29 cellular contexts compared by ENCODE assay signal in genomic region chr10:35768731-35769130, GRCh38.
"Had no signal": no experiment of that assay in that cellular context is flagged by ENCODE, and none has a peak within 500 bp of the region (broad histone marks: within the 10 kb centered on the region; RNA-seq: fewer than 3 reads in every experiment).

No MANE protein-coding gene starts in this region.

- H3K4me1 Mint-ChIP-seq: activated CD4-positive, alpha-beta T cell treated with anti-CD3 and anti-CD28 coated beads for 36 hours; activated CD8-positive, alpha-beta memory T cell treated with anti-CD3 and anti-CD28 coated beads, Interleukin-2, amount 10 ng/mL, durations not matched to agents 7 days and 5 days; activated naive CD4-positive, alpha-beta T cell treated with anti-CD3 and anti-CD28 coated beads, Interleukin-2, amount 50 U/mL, for 24 hours; activated naive CD8-positive, alpha-beta T cell treated with anti-CD3 and anti-CD28 coated beads, Interleukin-2, amount 50 U/mL, for 24 hours had no signal

- H3K4me3 ChIP-seq: gastroesophageal sphincter, ovary, prostate gland, sigmoid colon, smooth muscle cell, stomach, thyroid gland, upper lobe of right lung had no signal

- H3K4me3 Mint-ChIP-seq: activated CD4-positive, alpha-beta T cell treated with anti-CD3 and anti-CD28 coated beads for 36 hours; activated CD8-positive, alpha-beta memory T cell treated with anti-CD3 and anti-CD28 coated beads, Interleukin-2, amount 10 ng/mL, durations not matched to agents 7 days and 5 days; activated CD8-positive, alpha-beta T cell treated with anti-CD3 and anti-CD28 coated beads, Interleukin-2, amount 10 ng/mL, durations not matched to agents 7 days and 5 days; activated naive CD4-positive, alpha-beta T cell treated with anti-CD3 and anti-CD28 coated beads, Interleukin-2, amount 50 U/mL, for 24 hours; activated naive CD8-positive, alpha-beta T cell treated with anti-CD3 and anti-CD28 coated beads, Interleukin-2, amount 50 U/mL, for 24 hours; memory B cell; natural killer cell; stimulated activated memory B cell treated with anti-CD40 and anti-IgM and Interleukin-4, amounts not matched to agents 10 μg/mL and 1 μg/mL and 100 μg/mL, for 72 hours; T-helper 2 cell treated with Interferon-gamma antibody and Interleukin-4, amounts not matched to agents 5 μg/mL and 100 μg/mL, for 36 hours had no signal

- H3K9me3 ChIP-seq: gastroesophageal sphincter, ovary, prostate gland, sigmoid colon, stomach, thyroid gland, upper lobe of right lung had no signal

- H3K36me3 Mint-ChIP-seq: activated CD8-positive, alpha-beta memory T cell treated with anti-CD3 and anti-CD28 coated beads, Interleukin-2, amount 10 ng/mL, durations not matched to agents 7 days and 5 days; activated naive CD4-positive, alpha-beta T cell treated with anti-CD3 and anti-CD28 coated beads, Interleukin-2, amount 50 U/mL, for 24 hours; memory B cell; natural killer cell; stimulated activated memory B cell treated with anti-CD40 and anti-IgM and Interleukin-4, amounts not matched to agents 10 μg/mL and 1 μg/mL and 100 μg/mL, for 72 hours had no signal

- FAIRE-seq: endothelial cell of umbilical vein, keratinocyte had no signal

- H3K4me2 ChIP-seq: smooth muscle cell had no signal

- H3K27ac ChIP-seq: gastroesophageal sphincter, ovary, prostate gland, sigmoid colon, stomach, thyroid gland, upper lobe of right lung had no signal

- H3K27ac Mint-ChIP-seq: activated CD4-positive, alpha-beta T cell treated with anti-CD3 and anti-CD28 coated beads for 36 hours; activated CD8-positive, alpha-beta memory T cell treated with anti-CD3 and anti-CD28 coated beads, Interleukin-2, amount 10 ng/mL, durations not matched to agents 7 days and 5 days; activated CD8-positive, alpha-beta T cell treated with anti-CD3 and anti-CD28 coated beads, Interleukin-2, amount 10 ng/mL, durations not matched to agents 7 days and 5 days; activated naive CD4-positive, alpha-beta T cell treated with anti-CD3 and anti-CD28 coated beads, Interleukin-2, amount 50 U/mL, for 24 hours; activated naive CD8-positive, alpha-beta T cell treated with anti-CD3 and anti-CD28 coated beads, Interleukin-2, amount 50 U/mL, for 24 hours; activated T-helper 2 cell treated with anti-CD3 and anti-CD28 coated beads, Interferon-gamma antibody, Interleukin-2, Interleukin-4, amounts not matched to agents 10 μg/mL and 5 μg/mL and 100 μg/mL, durations not matched to agents 14 hours and 24 hours and 36 hours; memory B cell; natural killer cell; stimulated activated memory B cell treated with anti-CD40 and anti-IgM and Interleukin-4, amounts not matched to agents 10 μg/mL and 1 μg/mL and 100 μg/mL, for 72 hours; T-helper 2 cell treated with Interferon-gamma antibody and Interleukin-4, amounts not matched to agents 5 μg/mL and 100 μg/mL, for 36 hours had no signal

- DNase-seq: activated CD4-positive, alpha-beta T cell treated with anti-CD3 and anti-CD28 coated beads for 36 hours; activated CD4-positive, CD25-positive, alpha-beta regulatory T cell; activated CD8-positive, alpha-beta memory T cell treated with anti-CD3 and anti-CD28 coated beads, Interleukin-2, amount 10 ng/mL, durations not matched to agents 7 days and 5 days; activated CD8-positive, alpha-beta T cell treated with anti-CD3 and anti-CD28 coated beads, Interleukin-2, amount 10 ng/mL, durations not matched to agents 7 days and 5 days; activated naive CD8-positive, alpha-beta T cell treated with anti-CD3 and anti-CD28 coated beads, Interleukin-2, amount 50 U/mL, for 24 hours; activated T-cell treated with anti-CD3 and anti-CD28 coated beads, Interleukin-2, amount 50 U/mL, for 48 hours; amygdala; caudate nucleus; hippocampal formation; natural killer cell; ovary; retina; sigmoid colon; stimulated activated CD4-positive, alpha-beta T cell treated with anti-CD3 and anti-CD28 coated beads, Interleukin-1b, Interleukin-23, amount 100 ng/mL, for 48 hours; stimulated activated CD4-positive, alpha-beta T cell treated with anti-CD3 and anti-CD28 coated beads, Interleukin-4, amount 100 ng/mL, for 4 hours; stimulated activated CD8-positive, alpha-beta memory T cell treated with anti-CD3 and anti-CD28 coated beads, Interleukin-4, amount 100 ng/mL, for 48 hours; stomach; thyroid gland; upper lobe of right lung had no signal

- H3K27me3 Mint-ChIP-seq: activated CD8-positive, alpha-beta memory T cell treated with anti-CD3 and anti-CD28 coated beads, Interleukin-2, amount 10 ng/mL, durations not matched to agents 7 days and 5 days; activated naive CD8-positive, alpha-beta T cell treated with anti-CD3 and anti-CD28 coated beads, Interleukin-2, amount 50 U/mL, for 24 hours; stimulated activated memory B cell treated with anti-CD40 and anti-IgM and Interleukin-4, amounts not matched to agents 10 μg/mL and 1 μg/mL and 100 μg/mL, for 72 hours had no signal

- H3K9me3 Mint-ChIP-seq: activated naive CD4-positive, alpha-beta T cell treated with anti-CD3 and anti-CD28 coated beads, Interleukin-2, amount 50 U/mL, for 24 hours; activated naive CD8-positive, alpha-beta T cell treated with anti-CD3 and anti-CD28 coated beads, Interleukin-2, amount 50 U/mL, for 24 hours; activated T-helper 2 cell treated with anti-CD3 and anti-CD28 coated beads, Interferon-gamma antibody, Interleukin-2, Interleukin-4, amounts not matched to agents 10 μg/mL and 5 μg/mL and 100 μg/mL, durations not matched to agents 14 hours and 24 hours and 36 hours; T-helper 2 cell treated with Interferon-gamma antibody and Interleukin-4, amounts not matched to agents 5 μg/mL and 100 μg/mL, for 36 hours had no signal

- H3K4me1 ChIP-seq: prostate gland, thyroid gland, upper lobe of right lung had no signal

- H3K36me3 ChIP-seq: gastroesophageal sphincter, ovary, prostate gland, sigmoid colon, stomach, thyroid gland, upper lobe of right lung had no signal

- ATAC-seq: activated CD4-positive, alpha-beta T cell treated with anti-CD3 and anti-CD28 coated beads for 36 hours; activated CD8-positive, alpha-beta memory T cell treated with anti-CD3 and anti-CD28 coated beads, Interleukin-2, amount 10 ng/mL, durations not matched to agents 7 days and 5 days; activated CD8-positive, alpha-beta T cell treated with anti-CD3 and anti-CD28 coated beads, Interleukin-2, amount 10 ng/mL, durations not matched to agents 7 days and 5 days; activated naive CD8-positive, alpha-beta T cell treated with anti-CD3 and anti-CD28 coated beads, Interleukin-2, amount 50 U/mL, for 24 hours; gastroesophageal sphincter; natural killer cell; stimulated activated memory B cell treated with anti-CD40 and anti-IgM and Interleukin-4, amounts not matched to agents 10 μg/mL and 1 μg/mL and 100 μg/mL, for 72 hours; upper lobe of right lung had no signal

- H3K27me3 ChIP-seq: gastroesophageal sphincter, ovary, sigmoid colon, stomach, thyroid gland, upper lobe of right lung had no signal
